In genomic region chr9:130698514-130698913, GRCh38 we compare ENCODE assay signal across 17 cellular contexts. TPM values are rescaled to one million over a fixed set of nuclear protein-coding genes. Genes with fewer than 3 reads are reported as not detected.
DNase-seq lines count a peak whose midpoint lies in the region; ATAC-seq and TF ChIP-seq lines count a peak whose summit lies in the region.
"Had no signal": no experiment of that assay in that cellular context is flagged by ENCODE, and none has a peak within 500 bp of the region (broad histone marks: within the 10 kb centered on the region; RNA-seq: fewer than 3 reads in every experiment).

No MANE protein-coding gene starts in this region.

- H3K36me3 Mint-ChIP-seq in activated naive CD4-positive, alpha-beta T cell treated with anti-CD3 and anti-CD28 coated beads, Interleukin-2, amount 50 U/mL, for 24 hours: peaks cover 25% of the 10 kb centered on the region
- peaks cover 99% of the 10 kb centered on the region for H3K36me3 Mint-ChIP-seq in stimulated activated effector memory CD8-positive, alpha-beta T cell treated with anti-CD3 and anti-CD28 coated beads, Interleukin-12 subunit alpha, Interleukin-12 subunit beta, amount 100 ng/mL, for 72 hours

- H3K27me3 ChIP-seq in SJSA1 (replicated peaks) (no peaks in the 10 kb centered on the region), spleen (replicated peaks in 1 of 7) (no peaks in the 10 kb centered on the region)
- H3K27me3 ChIP-seq: esophagus muscularis mucosa, heart right ventricle had no signal

- no peaks in the 10 kb centered on the region for H3K9me3 ChIP-seq in SJSA1 (replicated peaks)
- no peaks in the 10 kb centered on the region for H3K9me3 ChIP-seq in spleen
- H3K9me3 ChIP-seq: A549, esophagus muscularis mucosa, heart right ventricle had no signal

- no peak for DNase-seq in activated naive CD4-positive, alpha-beta T cell treated with Interleukin-2 at 50 U/mL for 16 hours
- DNase-seq in SJSA1 (ENCODE audit: low read depth in 1 of 2, low spot score in 2 of 2): peak; percentile 49 to 54
- peak; percentile 58 for DNase-seq in fibroblast of the aortic adventitia (ENCODE audit: low read depth)
- DNase-seq in stimulated activated effector memory CD8-positive, alpha-beta T cell treated with anti-CD3 and anti-CD28 coated beads, Interleukin-12 subunit alpha, Interleukin-12 subunit beta, amount 100 ng/mL, for 72 hours (ENCODE audit: low spot score in 2 of 2): no peak
- DNase-seq in spleen: no peak
- DNase-seq: heart right ventricle; stimulated activated naive B cell treated with anti-CD40 and anti-IgM and Interleukin-4, amounts not matched to agents 10 μg/mL and 1 μg/mL and 100 μg/mL, for 72 hours had no signal

- H3K9me3 Mint-ChIP-seq in activated naive CD4-positive, alpha-beta T cell treated with anti-CD3 and anti-CD28 coated beads, Interleukin-2, amount 50 U/mL, for 24 hours: no peaks in the 10 kb centered on the region
- H3K9me3 Mint-ChIP-seq in stimulated activated effector memory CD8-positive, alpha-beta T cell treated with anti-CD3 and anti-CD28 coated beads, Interleukin-12 subunit alpha, Interleukin-12 subunit beta, amount 100 ng/mL, for 72 hours: no peaks in the 10 kb centered on the region
- H3K9me3 Mint-ChIP-seq: stimulated activated naive B cell treated with anti-CD40 and anti-IgM and Interleukin-4, amounts not matched to agents 10 μg/mL and 1 μg/mL and 100 μg/mL, for 72 hours had no signal

- H3K4me1 ChIP-seq in SJSA1 (replicated peaks) (peaks cover 57% of the 10 kb centered on the region), spleen (peaks cover 10 to 59% (median 25%) of the 10 kb centered on the region in 6 donors)
- H3K4me1 ChIP-seq: parathyroid adenoma had no signal

- WGBS in spleen, 5 donors: 90 to 96% (median 93%) methylated on average over 3 of the region's 3 CpGs

- peak overlapping the region; percentile 39 for H3K27ac ChIP-seq in SJSA1
- no peak overlapping the region for H3K27ac ChIP-seq in spleen
- H3K27ac ChIP-seq: A549, heart right ventricle, parathyroid adenoma, skin epidermis had no signal

- H3K27me3 Mint-ChIP-seq in activated naive CD4-positive, alpha-beta T cell treated with anti-CD3 and anti-CD28 coated beads, Interleukin-2, amount 50 U/mL, for 24 hours: no peaks in the 10 kb centered on the region
- H3K27me3 Mint-ChIP-seq: stimulated activated naive B cell treated with anti-CD40 and anti-IgM and Interleukin-4, amounts not matched to agents 10 μg/mL and 1 μg/mL and 100 μg/mL, for 72 hours had no signal

- H3K36me3 ChIP-seq in SJSA1 (peaks cover 79% of the 10 kb centered on the region), spleen (peaks cover 0 to 84% (median 73%) of the 10 kb centered on the region in 6 donors)

- H3K27ac Mint-ChIP-seq in activated naive CD4-positive, alpha-beta T cell treated with anti-CD3 and anti-CD28 coated beads, Interleukin-2, amount 50 U/mL, for 24 hours: peak overlapping the region; percentile 10
- H3K27ac Mint-ChIP-seq in stimulated activated effector memory CD8-positive, alpha-beta T cell treated with anti-CD3 and anti-CD28 coated beads, Interleukin-12 subunit alpha, Interleukin-12 subunit beta, amount 100 ng/mL, for 72 hours: peak overlapping the region; percentile 1
- H3K27ac Mint-ChIP-seq: stimulated activated naive B cell treated with anti-CD40 and anti-IgM and Interleukin-4, amounts not matched to agents 10 μg/mL and 1 μg/mL and 100 μg/mL, for 72 hours had no signal

- no peak for TF ChIP-seq CTCF in fibroblast of the aortic adventitia (IDR thresholded peaks at IDR 0.05; ENCODE audit: insufficient read depth, low read length)
- no peak for TF ChIP-seq CTCF in spleen (IDR thresholded peaks at IDR 0.05 in 8 of 11, conservative IDR thresholded peaks at IDR 0.05 in 3 of 11)

- TF ChIP-seq POLR2A in spleen (IDR thresholded peaks at IDR 0.05): no peak

- no peak for ATAC-seq in stimulated activated effector memory CD8-positive, alpha-beta T cell treated with anti-CD3 and anti-CD28 coated beads, Interleukin-12 subunit alpha, Interleukin-12 subunit beta, amount 100 ng/mL, for 72 hours
- ATAC-seq in GM21515 (IDR thresholded peaks at IDR 0.05; ENCODE audit: unreplicated experiment) (no peak), GM21737 (IDR thresholded peaks at IDR 0.05; ENCODE audit: unreplicated experiment) (no peak)
- ATAC-seq: A549, heart right ventricle had no signal

- peaks cover 34% of the 10 kb centered on the region for H3K4me1 Mint-ChIP-seq in activated naive CD4-positive, alpha-beta T cell treated with anti-CD3 and anti-CD28 coated beads, Interleukin-2, amount 50 U/mL, for 24 hours
- peaks cover 41% of the 10 kb centered on the region for H3K4me1 Mint-ChIP-seq in stimulated activated effector memory CD8-positive, alpha-beta T cell treated with anti-CD3 and anti-CD28 coated beads, Interleukin-12 subunit alpha, Interleukin-12 subunit beta, amount 100 ng/mL, for 72 hours

- intact Hi-C loops in spleen (cut with DNase I; ENCODE audit: low total_unique reads): no loop called here

- H3K4me3 ChIP-seq in SJSA1 (no peak overlapping the region), fibroblast of the aortic adventitia (ENCODE audit: low read depth, low read length) (no peak overlapping the region), spleen (no peak overlapping the region)
- H3K4me3 ChIP-seq: A549, esophagus muscularis mucosa, heart right ventricle, skin epidermis had no signal

- H3K4me3 Mint-ChIP-seq in activated naive CD4-positive, alpha-beta T cell treated with anti-CD3 and anti-CD28 coated beads, Interleukin-2, amount 50 U/mL, for 24 hours: no peak overlapping the region
- no peak overlapping the region for H3K4me3 Mint-ChIP-seq in stimulated activated effector memory CD8-positive, alpha-beta T cell treated with anti-CD3 and anti-CD28 coated beads, Interleukin-12 subunit alpha, Interleukin-12 subunit beta, amount 100 ng/mL, for 72 hours
- H3K4me3 Mint-ChIP-seq: stimulated activated naive B cell treated with anti-CD40 and anti-IgM and Interleukin-4, amounts not matched to agents 10 μg/mL and 1 μg/mL and 100 μg/mL, for 72 hours had no signal

RNA-seq across cellular contexts. Expression of gene EXOSC2, which starts 4.9 kb away (rescaled TPM):
- total RNA-seq in SJSA1 (2014; rRNA removed; shearing (Covaris generic)): 25.9 and 41.5 TPM in 2 replicates
- total RNA-seq in fibroblast of the aortic adventitia (ENCODE audit: low replicate concordance) (28.2 and 31.5 TPM in 2 replicates), spleen (10 to 100 TPM; 23.8 to 34.6 (median 26.1) TPM)
- 10 to 100 TPM; 16.9 to 22.8 (median 17.2) TPM for polyA plus RNA-seq in spleen

RNA-seq across cellular contexts. Expression of gene PRDM12, which starts 34.1 kb away (rescaled TPM):
- not detected in 2 replicates for total RNA-seq in SJSA1 (2014; rRNA removed; shearing (Covaris generic))
- total RNA-seq in fibroblast of the aortic adventitia (ENCODE audit: low replicate concordance) (not detected in 2 replicates), spleen (not detected)
- under 1 TPM in 2 of 3 donors, not detected in 1; 0.06 to 0.07 TPM for polyA plus RNA-seq in spleen
- total RNA-seq: dermis microvascular lymphatic vessel endothelial cell; esophagus muscularis mucosa; heart right ventricle; T-helper 2 cell treated with Interferon-gamma antibody and Interleukin-4, amounts not matched to agents 100 ng/mL and 5 ng/mL, for 36 hours had no signal
- polyA plus RNA-seq: keratinocyte had no signal

Comparison
In these comparisons a context has a peak if more than half of its experiments do, and no peak if none do; other contexts are left out.
1. DNase-seq: peak in SJSA1 (2 of 2) and fibroblast of the aortic adventitia (single experiment); none in activated naive CD4-positive, alpha-beta T cell treated with Interleukin-2 at 50 U/mL for 16 hours (single experiment), stimulated activated effector memory CD8-positive, alpha-beta T cell treated with anti-CD3 and anti-CD28 coated beads, Interleukin-12 subunit alpha, Interleukin-12 subunit beta, amount 100 ng/mL, for 72 hours (0 of 2) and spleen (single experiment).